1 cellular context compared by ENCODE assay signal in the genomic region with DNA sequence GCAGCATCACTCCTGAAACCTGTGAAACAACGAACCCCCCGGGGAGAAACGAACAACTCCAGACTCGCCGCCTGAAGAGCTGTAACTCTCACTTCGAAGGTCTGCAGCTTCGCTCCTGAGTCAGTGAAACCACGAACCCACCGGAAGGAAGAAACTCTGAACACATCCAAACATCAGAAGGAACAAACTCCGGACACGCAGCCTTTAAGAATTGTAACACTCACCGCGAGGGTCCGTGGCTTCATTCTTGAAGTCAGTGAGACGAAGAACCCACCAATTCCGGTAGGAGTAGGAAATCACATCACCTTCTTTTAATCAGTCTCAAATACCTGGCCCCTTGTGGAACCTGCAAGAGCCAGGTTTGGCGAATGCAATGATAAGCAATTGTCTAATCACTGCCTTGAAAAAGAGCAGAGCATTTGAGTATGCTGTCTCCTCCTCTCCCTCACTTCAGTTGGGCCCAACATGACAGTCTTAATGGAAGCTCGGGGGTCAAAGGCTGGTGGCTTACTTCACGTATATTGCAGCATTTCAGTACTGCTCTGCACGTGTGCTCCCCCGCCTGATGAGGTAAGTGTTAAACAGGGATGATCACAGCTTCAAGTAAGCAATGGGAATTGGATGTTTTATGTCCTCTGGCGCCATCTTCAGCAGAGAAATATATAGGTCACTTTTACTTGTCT.
A peak's percentile ranks its signal among the peaks of the same experiment; 100 is the strongest.
TF ChIP-seq lines count a peak whose summit lies in the region.

No MANE protein-coding gene starts in this region.

TF ChIP-seq in WTC11, 78 proteins besides CTCF, POLR2A, EP300 and RAD21 (continued from another document):
- TF ChIP-seq, protein P1, sequence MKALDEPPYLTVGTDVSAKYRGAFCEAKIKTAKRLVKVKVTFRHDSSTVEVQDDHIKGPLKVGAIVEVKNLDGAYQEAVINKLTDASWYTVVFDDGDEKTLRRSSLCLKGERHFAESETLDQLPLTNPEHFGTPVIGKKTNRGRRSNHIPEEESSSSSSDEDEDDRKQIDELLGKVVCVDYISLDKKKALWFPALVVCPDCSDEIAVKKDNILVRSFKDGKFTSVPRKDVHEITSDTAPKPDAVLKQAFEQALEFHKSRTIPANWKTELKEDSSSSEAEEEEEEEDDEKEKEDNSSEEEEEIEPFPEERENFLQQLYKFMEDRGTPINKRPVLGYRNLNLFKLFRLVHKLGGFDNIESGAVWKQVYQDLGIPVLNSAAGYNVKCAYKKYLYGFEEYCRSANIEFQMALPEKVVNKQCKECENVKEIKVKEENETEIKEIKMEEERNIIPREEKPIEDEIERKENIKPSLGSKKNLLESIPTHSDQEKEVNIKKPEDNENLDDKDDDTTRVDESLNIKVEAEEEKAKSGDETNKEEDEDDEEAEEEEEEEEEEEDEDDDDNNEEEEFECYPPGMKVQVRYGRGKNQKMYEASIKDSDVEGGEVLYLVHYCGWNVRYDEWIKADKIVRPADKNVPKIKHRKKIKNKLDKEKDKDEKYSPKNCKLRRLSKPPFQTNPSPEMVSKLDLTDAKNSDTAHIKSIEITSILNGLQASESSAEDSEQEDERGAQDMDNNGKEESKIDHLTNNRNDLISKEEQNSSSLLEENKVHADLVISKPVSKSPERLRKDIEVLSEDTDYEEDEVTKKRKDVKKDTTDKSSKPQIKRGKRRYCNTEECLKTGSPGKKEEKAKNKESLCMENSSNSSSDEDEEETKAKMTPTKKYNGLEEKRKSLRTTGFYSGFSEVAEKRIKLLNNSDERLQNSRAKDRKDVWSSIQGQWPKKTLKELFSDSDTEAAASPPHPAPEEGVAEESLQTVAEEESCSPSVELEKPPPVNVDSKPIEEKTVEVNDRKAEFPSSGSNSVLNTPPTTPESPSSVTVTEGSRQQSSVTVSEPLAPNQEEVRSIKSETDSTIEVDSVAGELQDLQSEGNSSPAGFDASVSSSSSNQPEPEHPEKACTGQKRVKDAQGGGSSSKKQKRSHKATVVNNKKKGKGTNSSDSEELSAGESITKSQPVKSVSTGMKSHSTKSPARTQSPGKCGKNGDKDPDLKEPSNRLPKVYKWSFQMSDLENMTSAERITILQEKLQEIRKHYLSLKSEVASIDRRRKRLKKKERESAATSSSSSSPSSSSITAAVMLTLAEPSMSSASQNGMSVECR (CRISPR knock-in tag; IDR thresholded peaks at IDR 0.05; ENCODE audit: borderline replicate concordance) = peak; percentile 32; the same call in 1 of the 2 replicates
- TF ChIP-seq, protein P2, sequence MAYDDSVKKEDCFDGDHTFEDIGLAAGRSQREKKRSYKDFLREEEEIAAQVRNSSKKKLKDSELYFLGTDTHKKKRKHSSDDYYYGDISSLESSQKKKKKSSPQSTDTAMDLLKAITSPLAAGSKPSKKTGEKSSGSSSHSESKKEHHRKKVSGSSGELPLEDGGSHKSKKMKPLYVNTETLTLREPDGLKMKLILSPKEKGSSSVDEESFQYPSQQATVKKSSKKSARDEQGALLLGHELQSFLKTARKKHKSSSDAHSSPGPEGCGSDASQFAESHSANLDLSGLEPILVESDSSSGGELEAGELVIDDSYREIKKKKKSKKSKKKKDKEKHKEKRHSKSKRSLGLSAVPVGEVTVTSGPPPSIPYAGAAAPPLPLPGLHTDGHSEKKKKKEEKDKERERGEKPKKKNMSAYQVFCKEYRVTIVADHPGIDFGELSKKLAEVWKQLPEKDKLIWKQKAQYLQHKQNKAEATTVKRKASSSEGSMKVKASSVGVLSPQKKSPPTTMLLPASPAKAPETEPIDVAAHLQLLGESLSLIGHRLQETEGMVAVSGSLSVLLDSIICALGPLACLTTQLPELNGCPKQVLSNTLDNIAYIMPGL (CRISPR knock-in tag; IDR thresholded peaks at IDR 0.05) = 0 out of 2 replicates have a peak, but pooled peaks have one; percentile 42
- TF ChIP-seq, protein P3, sequence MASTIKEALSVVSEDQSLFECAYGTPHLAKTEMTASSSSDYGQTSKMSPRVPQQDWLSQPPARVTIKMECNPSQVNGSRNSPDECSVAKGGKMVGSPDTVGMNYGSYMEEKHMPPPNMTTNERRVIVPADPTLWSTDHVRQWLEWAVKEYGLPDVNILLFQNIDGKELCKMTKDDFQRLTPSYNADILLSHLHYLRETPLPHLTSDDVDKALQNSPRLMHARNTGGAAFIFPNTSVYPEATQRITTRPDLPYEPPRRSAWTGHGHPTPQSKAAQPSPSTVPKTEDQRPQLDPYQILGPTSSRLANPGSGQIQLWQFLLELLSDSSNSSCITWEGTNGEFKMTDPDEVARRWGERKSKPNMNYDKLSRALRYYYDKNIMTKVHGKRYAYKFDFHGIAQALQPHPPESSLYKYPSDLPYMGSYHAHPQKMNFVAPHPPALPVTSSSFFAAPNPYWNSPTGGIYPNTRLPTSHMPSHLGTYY (CRISPR knock-in tag; IDR thresholded peaks at IDR 0.05) = no peak
- TF ChIP-seq TEAD4 (CRISPR knock-in tag; IDR thresholded peaks at IDR 0.05) = 0 out of 2 replicates have a peak, but pooled peaks have one; percentile 30
- TF ChIP-seq, protein P4, sequence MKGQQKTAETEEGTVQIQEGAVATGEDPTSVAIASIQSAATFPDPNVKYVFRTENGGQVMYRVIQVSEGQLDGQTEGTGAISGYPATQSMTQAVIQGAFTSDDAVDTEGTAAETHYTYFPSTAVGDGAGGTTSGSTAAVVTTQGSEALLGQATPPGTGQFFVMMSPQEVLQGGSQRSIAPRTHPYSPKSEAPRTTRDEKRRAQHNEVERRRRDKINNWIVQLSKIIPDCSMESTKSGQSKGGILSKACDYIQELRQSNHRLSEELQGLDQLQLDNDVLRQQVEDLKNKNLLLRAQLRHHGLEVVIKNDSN (CRISPR knock-in tag; IDR thresholded peaks at IDR 0.05) = 0 out of 2 replicates have a peak, but pooled peaks have one; percentile 48
- TF ChIP-seq, protein P5, sequence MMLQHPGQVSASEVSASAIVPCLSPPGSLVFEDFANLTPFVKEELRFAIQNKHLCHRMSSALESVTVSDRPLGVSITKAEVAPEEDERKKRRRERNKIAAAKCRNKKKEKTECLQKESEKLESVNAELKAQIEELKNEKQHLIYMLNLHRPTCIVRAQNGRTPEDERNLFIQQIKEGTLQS (CRISPR knock-in tag; conservative IDR thresholded peaks at IDR 0.05) = no peak
- TF ChIP-seq, protein P6, sequence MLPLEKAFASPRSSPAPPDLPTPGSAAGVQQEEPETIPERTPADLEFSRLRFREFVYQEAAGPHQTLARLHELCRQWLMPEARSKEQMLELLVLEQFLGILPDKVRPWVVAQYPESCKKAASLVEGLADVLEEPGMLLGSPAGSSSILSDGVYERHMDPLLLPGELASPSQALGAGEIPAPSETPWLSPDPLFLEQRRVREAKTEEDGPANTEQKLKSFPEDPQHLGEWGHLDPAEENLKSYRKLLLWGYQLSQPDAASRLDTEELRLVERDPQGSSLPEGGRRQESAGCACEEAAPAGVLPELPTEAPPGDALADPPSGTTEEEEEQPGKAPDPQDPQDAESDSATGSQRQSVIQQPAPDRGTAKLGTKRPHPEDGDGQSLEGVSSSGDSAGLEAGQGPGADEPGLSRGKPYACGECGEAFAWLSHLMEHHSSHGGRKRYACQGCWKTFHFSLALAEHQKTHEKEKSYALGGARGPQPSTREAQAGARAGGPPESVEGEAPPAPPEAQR (CRISPR knock-in tag; IDR thresholded peaks at IDR 0.05) = no peak
- TF ChIP-seq, protein P7, sequence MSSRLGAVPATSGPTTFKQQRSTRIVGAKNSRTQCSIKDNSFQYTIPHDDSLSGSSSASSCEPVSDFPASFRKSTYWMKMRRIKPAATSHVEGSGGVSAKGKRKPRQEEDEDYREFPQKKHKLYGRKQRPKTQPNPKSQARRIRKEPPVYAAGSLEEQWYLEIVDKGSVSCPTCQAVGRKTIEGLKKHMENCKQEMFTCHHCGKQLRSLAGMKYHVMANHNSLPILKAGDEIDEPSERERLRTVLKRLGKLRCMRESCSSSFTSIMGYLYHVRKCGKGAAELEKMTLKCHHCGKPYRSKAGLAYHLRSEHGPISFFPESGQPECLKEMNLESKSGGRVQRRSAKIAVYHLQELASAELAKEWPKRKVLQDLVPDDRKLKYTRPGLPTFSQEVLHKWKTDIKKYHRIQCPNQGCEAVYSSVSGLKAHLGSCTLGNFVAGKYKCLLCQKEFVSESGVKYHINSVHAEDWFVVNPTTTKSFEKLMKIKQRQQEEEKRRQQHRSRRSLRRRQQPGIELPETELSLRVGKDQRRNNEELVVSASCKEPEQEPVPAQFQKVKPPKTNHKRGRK (CRISPR knock-in tag; IDR thresholded peaks at IDR 0.05; ENCODE audit: borderline replicate concordance) = no peak
- TF ChIP-seq ZNF423 (CRISPR knock-in tag; IDR thresholded peaks at IDR 0.05) = no peak
- 0 out of 2 replicates have a peak, but pooled peaks have one; percentile 45 for TF ChIP-seq GABPB1 (CRISPR knock-in tag; IDR thresholded peaks at IDR 0.05)
